In the genomic region with DNA sequence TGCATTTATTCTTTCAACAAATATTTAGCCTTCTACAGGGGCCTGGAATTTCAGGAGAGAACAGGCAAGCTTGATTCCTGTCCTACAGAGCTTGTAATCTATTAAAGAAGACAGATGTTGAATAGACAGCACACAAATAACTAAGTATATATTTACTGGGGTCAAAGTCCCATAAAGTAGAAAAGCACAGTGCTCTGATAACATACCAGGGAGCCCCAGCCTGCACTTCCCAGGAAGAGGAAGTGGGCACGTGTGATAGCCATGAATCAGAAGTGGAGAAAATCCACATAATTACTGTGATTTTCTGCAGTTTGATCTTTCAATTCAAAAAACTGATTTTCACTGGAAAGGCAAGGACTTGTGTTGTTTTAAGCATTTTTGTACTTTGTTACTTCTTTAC, we compare ENCODE assay signal across 17 cellular contexts.
"Had no signal": no experiment of that assay in that cellular context is flagged by ENCODE, and none has a peak within 500 bp of the region (broad histone marks: within the 10 kb centered on the region; RNA-seq: fewer than 3 reads in every experiment).

No MANE protein-coding gene starts in this region.

- FAIRE-seq: islet of Langerhans had no signal

- H3K27ac ChIP-seq: lower lobe of right lung, suprapubic skin, transverse colon, vagina had no signal

- ATAC-seq: activated CD8-positive, alpha-beta memory T cell treated with anti-CD3 and anti-CD28 coated beads, Interleukin-2, amount 10 ng/mL, durations not matched to agents 7 days and 5 days; activated T-helper 17 cell treated with anti-CD3 and anti-CD28 coated beads, Interleukin-2, amount 50 U/mL, for 72 hours; left cardiac atrium; lower lobe of right lung; natural killer cell treated with Interleukin-12 subunit alpha and Interleukin-12 subunit beta and Interleukin-15 and Interleukin-18, amount 100 ng/mL, for 72 hours; stimulated activated naive CD8-positive, alpha-beta T cell treated with anti-CD3 and anti-CD28 coated beads, Interleukin-15, amount 100 ng/mL, for 72 hours had no signal

- H3K4me3 ChIP-seq: lower lobe of right lung, suprapubic skin, transverse colon, vagina had no signal

- H3K9me3 ChIP-seq: lower lobe of right lung, suprapubic skin, transverse colon, vagina had no signal

- H3K36me3 ChIP-seq: lower lobe of right lung, suprapubic skin, transverse colon, vagina had no signal

- DNase-seq: activated CD4-positive, alpha-beta memory T cell treated with anti-CD3 and anti-CD28 coated beads, Interleukin-2, amount 10 ng/mL, durations not matched to agents 7 days and 5 days; activated CD4-positive, alpha-beta T cell treated with anti-CD3 and anti-CD28 coated beads for 48 hours; activated CD8-positive, alpha-beta memory T cell treated with anti-CD3 and anti-CD28 coated beads, Interleukin-2, amount 10 ng/mL, durations not matched to agents 7 days and 5 days; activated naive CD4-positive, alpha-beta T cell treated with Interleukin-2 at 50 U/mL for 16 hours; activated naive CD8-positive, alpha-beta T cell treated with anti-CD3 and anti-CD28 coated beads, Interleukin-2, amount 10 ng/mL, durations not matched to agents 7 days and 5 days; activated T-cell treated with anti-CD3 and anti-CD28 coated beads, Interleukin-2, amount 50 U/mL, for 1 hour; dermis blood vessel endothelial cell; effector memory CD4-positive, alpha-beta T cell; left cardiac atrium; lower lobe of right lung; stimulated activated naive CD8-positive, alpha-beta T cell treated with anti-CD3 and anti-CD28 coated beads, Interleukin-15, amount 100 ng/mL, for 72 hours; transverse colon had no signal

- H3K4me1 ChIP-seq: lower lobe of right lung, suprapubic skin, transverse colon, vagina had no signal

- H3K27me3 ChIP-seq: suprapubic skin, vagina had no signal
